Comparison of ENCODE assay signal across 20 cellular contexts in the genomic region with DNA sequence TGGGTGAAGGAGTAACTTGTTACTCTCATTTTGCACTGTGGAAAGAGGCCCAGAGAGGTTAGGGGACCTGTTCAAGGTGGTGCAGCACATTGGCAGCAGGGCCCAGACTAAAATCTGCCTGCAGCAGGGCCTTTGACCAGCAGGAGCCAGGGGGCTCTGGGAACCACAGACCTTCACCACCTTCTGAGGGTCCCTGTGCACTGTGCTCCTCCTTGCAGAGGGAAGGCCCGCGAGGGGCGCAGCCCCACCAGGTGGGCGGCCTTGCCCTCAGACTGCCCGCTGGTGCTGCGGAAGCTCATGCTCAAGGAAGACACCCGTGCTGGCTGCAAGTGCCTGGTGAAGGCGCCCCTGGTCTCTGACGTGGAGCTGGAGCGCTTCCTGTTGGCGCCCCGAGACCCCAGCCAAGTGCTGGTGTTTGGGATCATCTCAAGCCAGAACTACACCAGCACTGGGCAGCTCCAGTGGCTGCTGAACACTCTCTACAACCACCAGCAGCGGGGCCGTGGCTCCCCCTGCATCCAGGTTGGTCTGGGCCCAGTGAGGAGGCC.
DNase-seq lines count a peak whose midpoint lies in the region; ATAC-seq and TF ChIP-seq lines count a peak whose summit lies in the region.
"Had no signal": no experiment of that assay in that cellular context is flagged by ENCODE, and none has a peak within 500 bp of the region (broad histone marks: within the 10 kb centered on the region; RNA-seq: fewer than 3 reads in every experiment).

No MANE protein-coding gene starts in this region.

- DNase-seq in GM23338 (ENCODE audit: low spot score) (no peak), Karpas-422 (peak; percentile 29), mesenteric fat pad (ENCODE audit: low spot score) (peak; percentile 60), H7 (no peak), NCI-H1092 (lab: John Stamatoyannopoulos, UW) (no peak)
- no peak for DNase-seq in stimulated activated effector memory CD8-positive, alpha-beta T cell treated with anti-CD3 and anti-CD28 coated beads, Interleukin-12 subunit alpha, Interleukin-12 subunit beta, amount 100 ng/mL, for 72 hours (ENCODE audit: low spot score in 2 of 2)
- no peak for DNase-seq in stimulated activated CD4-positive, alpha-beta T cell treated with anti-CD3 and anti-CD28 coated beads, Interleukin-2, amount 100 ng/mL, for 48 hours
- DNase-seq in activated naive CD4-positive, alpha-beta T cell treated with Interleukin-2 at 50 U/mL for 16 hours: no peak
- DNase-seq: 8988T; CD4-positive, alpha-beta memory T cell; DMS153; DMS79; GDM1; GOT3; HCEC 1CT; HFFc6 had no signal

- H3K4me3 Mint-ChIP-seq in GM23338: no peak overlapping the region
- H3K4me3 Mint-ChIP-seq in stimulated activated effector memory CD8-positive, alpha-beta T cell treated with anti-CD3 and anti-CD28 coated beads, Interleukin-12 subunit alpha, Interleukin-12 subunit beta, amount 100 ng/mL, for 72 hours: no peak overlapping the region
- H3K4me3 Mint-ChIP-seq: CD14-positive monocyte; CD4-positive, alpha-beta memory T cell; HFFc6 had no signal

- H3K79me2 ChIP-seq in GM23338 (replicated peaks; ENCODE audit: insufficient read depth) (no peaks in the 10 kb centered on the region), Karpas-422 (ENCODE audit: low read length) (no peaks in the 10 kb centered on the region)

- H3K27me3 ChIP-seq in GM23338 (ENCODE audit: insufficient read depth) (no peaks in the 10 kb centered on the region), Karpas-422 (ENCODE audit: low read length) (no peaks in the 10 kb centered on the region), H7 (ENCODE audit: control insufficient read depth, insufficient read depth, low read length) (no peaks in the 10 kb centered on the region; the same call in 1 of the 2 replicates)
- H3K27me3 ChIP-seq: BLaER1 had no signal

- H3K4me1 Mint-ChIP-seq in GM23338: peaks cover 4% of the 10 kb centered on the region
- H3K4me1 Mint-ChIP-seq in stimulated activated effector memory CD8-positive, alpha-beta T cell treated with anti-CD3 and anti-CD28 coated beads, Interleukin-12 subunit alpha, Interleukin-12 subunit beta, amount 100 ng/mL, for 72 hours: no peaks in the 10 kb centered on the region
- H3K4me1 Mint-ChIP-seq: IgD-negative memory B cell had no signal

- H3K27ac Mint-ChIP-seq in GM23338: no peak overlapping the region
- no peak overlapping the region for H3K27ac Mint-ChIP-seq in stimulated activated effector memory CD8-positive, alpha-beta T cell treated with anti-CD3 and anti-CD28 coated beads, Interleukin-12 subunit alpha, Interleukin-12 subunit beta, amount 100 ng/mL, for 72 hours
- H3K27ac Mint-ChIP-seq: CD14-positive monocyte, HFFc6, IgD-negative memory B cell had no signal

- H3K4me2 ChIP-seq in GM23338 (no peak overlapping the region), Karpas-422 (ENCODE audit: low read depth, low read length, poor library complexity, severe bottlenecking) (no peak overlapping the region)
- H3K4me2 ChIP-seq: BLaER1 had no signal

- no peak overlapping the region for H3K9ac ChIP-seq in Karpas-422 (ENCODE audit: low read length)
- H3K9ac ChIP-seq: BLaER1 had no signal

- no peaks in the 10 kb centered on the region for H3K9me3 Mint-ChIP-seq in GM23338
- H3K9me3 Mint-ChIP-seq in stimulated activated effector memory CD8-positive, alpha-beta T cell treated with anti-CD3 and anti-CD28 coated beads, Interleukin-12 subunit alpha, Interleukin-12 subunit beta, amount 100 ng/mL, for 72 hours: no peaks in the 10 kb centered on the region
- H3K9me3 Mint-ChIP-seq: HFFc6, IgD-negative memory B cell had no signal

- H3K27ac ChIP-seq in GM23338 (ENCODE audit: low read depth) (no peak overlapping the region), Karpas-422 (ENCODE audit: low read length) (no peak overlapping the region)
- H3K27ac ChIP-seq: BLaER1 had no signal

- H3F3A ChIP-seq in GM23338 (replicated peaks; ENCODE audit: low read depth): no peaks in the 10 kb centered on the region

- no peaks in the 10 kb centered on the region for H3K4me1 ChIP-seq in GM23338 (ENCODE audit: insufficient read depth)
- H3K4me1 ChIP-seq in Karpas-422 (ENCODE audit: low read length): no peaks in the 10 kb centered on the region

- H4K20me1 ChIP-seq in GM23338 (replicated peaks; ENCODE audit: insufficient read depth) (no peaks in the 10 kb centered on the region), Karpas-422 (ENCODE audit: insufficient read depth, low read depth, low read length) (no peaks in the 10 kb centered on the region)
- H4K20me1 ChIP-seq: BLaER1 had no signal

- H3K36me3 Mint-ChIP-seq in GM23338 (ENCODE audit: low read depth): no peaks in the 10 kb centered on the region
- no peaks in the 10 kb centered on the region for H3K36me3 Mint-ChIP-seq in stimulated activated effector memory CD8-positive, alpha-beta T cell treated with anti-CD3 and anti-CD28 coated beads, Interleukin-12 subunit alpha, Interleukin-12 subunit beta, amount 100 ng/mL, for 72 hours
- H3K36me3 Mint-ChIP-seq: CD14-positive monocyte; CD4-positive, alpha-beta memory T cell had no signal

- H3K36me3 ChIP-seq in GM23338 (ENCODE audit: insufficient read depth) (no peaks in the 10 kb centered on the region), Karpas-422 (ENCODE audit: insufficient read depth, low read length) (no peaks in the 10 kb centered on the region), H7 (replicated peaks; ENCODE audit: control insufficient read depth, insufficient read depth, low read length) (no peaks in the 10 kb centered on the region)
- H3K36me3 ChIP-seq: BLaER1 had no signal

- H3K4me3 ChIP-seq in GM23338 (no peak overlapping the region), Karpas-422 (ENCODE audit: low read length) (no peak overlapping the region), H7 (ENCODE audit: insufficient read depth, low read depth, low read length) (no peak overlapping the region)
- H3K4me3 ChIP-seq: BLaER1 had no signal

- H3K27me3 Mint-ChIP-seq in GM23338 (ENCODE audit: insufficient read depth, low read depth, poor library complexity): peaks cover 3% of the 10 kb centered on the region

- H3K9me3 ChIP-seq in Karpas-422 (ENCODE audit: low read length): no peaks in the 10 kb centered on the region
- H3K9me3 ChIP-seq: BLaER1 had no signal

- H3K9me2 ChIP-seq in GM23338 (ENCODE audit: insufficient read depth): no peaks in the 10 kb centered on the region
- no peaks in the 10 kb centered on the region for H3K9me2 ChIP-seq in Karpas-422 (replicated peaks; ENCODE audit: insufficient read depth, low read length)

- TF ChIP-seq CTCF in GM23338 (conservative IDR thresholded peaks at IDR 0.05; ENCODE audit: low read depth in 2 of 2): peak in 1 of 2 experiments; percentile 24; a peak in 2 of 4 replicates

- ATAC-seq in GM23338: no peak; the same call in 2 of the 3 replicates
- peak; percentile 25 for ATAC-seq in stimulated activated effector memory CD8-positive, alpha-beta T cell treated with anti-CD3 and anti-CD28 coated beads, Interleukin-12 subunit alpha, Interleukin-12 subunit beta, amount 100 ng/mL, for 72 hours
- ATAC-seq: HepG2 had no signal

- H2AFZ ChIP-seq in GM23338 (peak overlapping the region; percentile 38; the same call in 1 of the 2 replicates), Karpas-422 (ENCODE audit: low read length) (no peak overlapping the region)

Comparison
In these comparisons a context has a peak if more than half of its experiments do, and no peak if none do; other contexts are left out.
1. DNase-seq: peak in Karpas-422 (single experiment) and mesenteric fat pad (single experiment); none in GM23338 (single experiment), stimulated activated effector memory CD8-positive, alpha-beta T cell treated with anti-CD3 and anti-CD28 coated beads, Interleukin-12 subunit alpha, Interleukin-12 subunit beta, amount 100 ng/mL, for 72 hours (0 of 2), stimulated activated CD4-positive, alpha-beta T cell treated with anti-CD3 and anti-CD28 coated beads, Interleukin-2, amount 100 ng/mL, for 48 hours (0 of 2), H7 (single experiment), activated naive CD4-positive, alpha-beta T cell treated with Interleukin-2 at 50 U/mL for 16 hours (single experiment) and NCI-H1092 (single experiment).